Comparison of ENCODE assay signal across 13 cellular contexts in the genomic region with DNA sequence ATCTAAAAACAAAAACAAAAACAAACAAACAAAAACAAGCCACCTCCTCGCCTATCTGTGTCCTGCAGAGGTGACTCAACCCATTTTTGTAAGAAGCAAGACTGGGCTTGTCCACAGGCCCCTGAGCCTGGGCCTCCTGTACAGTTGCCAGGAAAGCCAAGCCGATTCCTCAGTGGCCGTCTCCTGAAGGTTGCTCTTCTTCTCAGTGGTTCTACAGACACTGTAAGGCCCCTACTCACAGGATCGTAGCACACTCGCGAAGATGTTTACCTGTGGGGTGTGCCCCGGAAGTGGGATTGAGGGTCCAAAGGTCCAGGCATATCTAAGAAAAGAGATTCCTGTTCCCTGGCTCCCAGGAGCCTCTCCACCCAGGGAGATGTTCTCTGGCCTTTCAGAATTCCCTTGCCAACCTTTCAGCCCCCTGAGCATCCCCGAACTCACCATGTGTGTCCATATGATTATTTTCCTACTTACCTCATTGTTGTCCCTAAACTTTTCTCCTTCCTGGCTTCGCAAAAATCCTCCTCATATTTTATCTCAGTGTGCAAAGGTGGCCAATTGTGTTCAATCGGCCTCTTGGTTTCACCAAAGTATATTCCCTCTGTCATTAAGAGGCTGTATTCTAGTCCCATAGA. TPM values are rescaled to one million over a fixed set of nuclear protein-coding genes. Genes with fewer than 3 reads are reported as not detected.
A peak's percentile ranks its signal among the peaks of the same experiment; 100 is the strongest.
DNase-seq lines count a peak whose midpoint lies in the region; ATAC-seq and TF ChIP-seq lines count a peak whose summit lies in the region.
"Had no signal": no experiment of that assay in that cellular context is flagged by ENCODE, and none has a peak within 500 bp of the region (broad histone marks: within the 10 kb centered on the region; RNA-seq: fewer than 3 reads in every experiment).

No MANE protein-coding gene starts in this region.

- peaks cover 15% of the 10 kb centered on the region for H3K27me3 ChIP-seq in IMR-90 (ENCODE audit: control insufficient read depth, insufficient read depth, low read length)
- H3K27me3 ChIP-seq: right atrium auricular region had no signal

- DNase-seq in COLO668 (lab: John Stamatoyannopoulos, UW; ENCODE audit: unreplicated experiment), result peak; percentile 9
- no peak for DNase-seq in IMR-90
- no peak for DNase-seq in neural crest cell (ENCODE audit: low read depth, low spot score)
- DNase-seq in AG08395 (ENCODE audit: low spot score), result no peak
- DNase-seq in NCI-H524 treated with DMSO at 0.1 percent for 48 hours (lab: John Stamatoyannopoulos, UW), result no peak
- DNase-seq: cortex of kidney, NCI-H2081 treated with DMSO at 0.1 percent for 48 hours had no signal

- H3K9me3 Mint-ChIP-seq in brain (peaks cover 4 to 11% (median 9%) of the 10 kb centered on the region in 5 experiments), neural crest cell (no peaks in the 10 kb centered on the region)

- POLR2A ChIA-PET in IMR-90 (lab: Charles Lee; ENCODE audit: unreplicated experiment), result no interaction called here

- H3K4me1 Mint-ChIP-seq in brain (peaks cover 6% of the 10 kb centered on the region), neural crest cell (no peaks in the 10 kb centered on the region)

- H2BK5ac ChIP-seq in IMR-90 (ENCODE audit: low read depth, low read length, poor library complexity, severe bottlenecking), result no peak overlapping the region

- H3K9ac ChIP-seq in IMR-90 (ENCODE audit: low read depth, low read length), result no peak overlapping the region
- H3K9ac ChIP-seq: BLaER1 had no signal

- 80% methylated on average over 4 of the region's 10 CpGs; no CpG with 5 or more reads in 1 of the 2 experiments for WGBS in IMR-90 (ENCODE audit: extremely low coverage in 2 of 2, insufficient read length in 1 of 2), 2 experiments

- H2AK5ac ChIP-seq in IMR-90 (ENCODE audit: low read depth, low read length), result no peak overlapping the region

- dilution Hi-C loops in IMR-90 (cut with HindIII; ENCODE audit: low sequenced_read_pairs, unreplicated experiment), result no loop called here

- H2AK9ac ChIP-seq in IMR-90 (replicated peaks; ENCODE audit: low read depth, low read length, poor library complexity), result peak overlapping the region; percentile 9

- peaks cover 2% of the 10 kb centered on the region; the same call in 1 of the 2 replicates for H3K9me3 ChIP-seq in IMR-90 (ENCODE audit: control insufficient read depth, insufficient read depth, low read length)
- H3K9me3 ChIP-seq: right atrium auricular region, suprapubic skin had no signal

- TF ChIP-seq POLR2A in IMR-90 (IDR thresholded peaks at IDR 0.05; ENCODE audit: low read depth, low read length), result no peak

- H3K27me3 Mint-ChIP-seq in brain (peaks cover 34% of the 10 kb centered on the region), neural crest cell (ENCODE audit: low read depth) (peaks cover 55% of the 10 kb centered on the region)

- H4K5ac ChIP-seq in IMR-90 (ENCODE audit: low read depth, low read length), result no peak overlapping the region

- no peak overlapping the region for H3K14ac ChIP-seq in IMR-90 (replicated peaks; ENCODE audit: low read depth, low read length)

- no peak overlapping the region for H2BK20ac ChIP-seq in IMR-90 (ENCODE audit: low read depth, low read length)

- H3K9me1 ChIP-seq in IMR-90 (ENCODE audit: insufficient read depth, low read length), result no peaks in the 10 kb centered on the region

- no peak for ATAC-seq in IMR-90 (ENCODE audit: low read depth)
- no peak for ATAC-seq in HG02981 (IDR thresholded peaks at IDR 0.05; ENCODE audit: unreplicated experiment)

- no peak overlapping the region for H4K8ac ChIP-seq in IMR-90 (ENCODE audit: low read depth in 2 of 2, low read length in 2 of 2)

- no peak overlapping the region for H3K4ac ChIP-seq in IMR-90 (ENCODE audit: low read depth, low read length)

- H2BK120ac ChIP-seq in IMR-90 (ENCODE audit: low read depth, low read length), result no peak overlapping the region

- H3K79me1 ChIP-seq in IMR-90 (ENCODE audit: low read depth in 1 of 2, low read length in 2 of 2), result no peaks in the 10 kb centered on the region

- intact Hi-C loops in IMR-90 (cut with micrococcal nuclease), result loop anchor here (1.0 kb wide), 2 partner anchors 202 to 232 kb away; no protein-coding TSS in a partner anchor

- no TSS peak for BruUV-seq in IMR-90 (replicated peaks; lab: Mats Ljungman, UMichigan)

- no peak overlapping the region for H4K91ac ChIP-seq in IMR-90 (ENCODE audit: insufficient read depth, low read depth, low read length)

- TF ChIP-seq CTCF in IMR-90 (conservative IDR thresholded peaks at IDR 0.05; ENCODE audit: low read depth, low read length) (no peak), brain (conservative IDR thresholded peaks at IDR 0.05) (no peak), neural crest cell (conservative IDR thresholded peaks at IDR 0.05) (no peak)

- H3K56ac ChIP-seq in IMR-90 (ENCODE audit: extremely low read depth, insufficient read depth, low read length), result no peak overlapping the region

- no peak for TF ChIP-seq RAD21 in IMR-90 (IDR thresholded peaks at IDR 0.05; ENCODE audit: low read length)

- no peak overlapping the region for H3K18ac ChIP-seq in IMR-90 (ENCODE audit: low read depth, low read length)

- H3K36me3 ChIP-seq in IMR-90 (ENCODE audit: control insufficient read depth, insufficient read depth, low read length), result no peaks in the 10 kb centered on the region
- H3K36me3 ChIP-seq: BLaER1, right atrium auricular region, suprapubic skin had no signal

- H4K20me1 ChIP-seq in IMR-90 (ENCODE audit: insufficient read depth, low read length), result no peaks in the 10 kb centered on the region

- no peak overlapping the region for H3K4me3 ChIP-seq in IMR-90 (ENCODE audit: insufficient read depth, low read depth, low read length)
- H3K4me3 ChIP-seq: BLaER1, right atrium auricular region, suprapubic skin had no signal

- H3K27ac ChIP-seq in IMR-90 (ENCODE audit: insufficient read depth, low read length), result no peak overlapping the region
- H3K27ac ChIP-seq: BLaER1, right atrium auricular region, suprapubic skin had no signal

- no peak overlapping the region for H2BK15ac ChIP-seq in IMR-90 (ENCODE audit: low read depth, low read length)

- H3K4me3 Mint-ChIP-seq in brain (no peak overlapping the region), neural crest cell (peak overlapping the region; percentile 5)
- H3K4me3 Mint-ChIP-seq: memory B cell had no signal

- in situ Hi-C loops in IMR-90 (cut with MboI; ENCODE audit: low sequenced_read_pairs), result no loop called here

- H3K36me3 Mint-ChIP-seq in brain, result no peaks in the 10 kb centered on the region
- no peaks in the 10 kb centered on the region for H3K36me3 Mint-ChIP-seq in neural crest cell (ENCODE audit: low read depth)
- H3K36me3 Mint-ChIP-seq: memory B cell had no signal

- H2AFZ ChIP-seq in IMR-90 (replicated peaks; ENCODE audit: low read length, poor library complexity), result no peak overlapping the region

- peaks cover under 1% of the 10 kb centered on the region for H3K4me1 ChIP-seq in IMR-90 (ENCODE audit: control insufficient read depth, insufficient read depth, low read length)

- H3K23ac ChIP-seq in IMR-90 (ENCODE audit: low read depth, low read length), result no peak overlapping the region

- no peak overlapping the region for H3K4me2 ChIP-seq in IMR-90 (ENCODE audit: low read depth, low read length)
- H3K4me2 ChIP-seq: BLaER1 had no signal

- H3K27ac Mint-ChIP-seq in brain, result peak overlapping the region in 3 of 5 experiments; percentile 45 to 71 (median 67)
- H3K27ac Mint-ChIP-seq in neural crest cell (ENCODE audit: unreplicated experiment), result no peak overlapping the region
- H3K27ac Mint-ChIP-seq: memory B cell had no signal

- CTCF ChIA-PET in IMR-90 (lab: Yijun Ruan, JAX), result interaction anchor here (0.5 to 1.2 kb wide), 3 partner anchors 201 to 1168 kb away, joined by 3 to 4 read pairs (median 3); no protein-coding TSS in a partner anchor

TF ChIP-seq in IMR-90, 13 proteins besides CTCF, POLR2A, EP300 and RAD21:
- TF ChIP-seq NFE2L2 (IDR thresholded peaks at IDR 0.05; ENCODE audit: low read depth, low read length) (no peak), RFX5 (IDR thresholded peaks at IDR 0.05; ENCODE audit: low read depth, low read length) (no peak), MAFK (IDR thresholded peaks at IDR 0.05; ENCODE audit: low read depth, low read length) (no peak)

RNA-seq across cellular contexts. Expression of a gene that starts 7.5 kb away (rescaled TPM):
- total RNA-seq in IMR-90 (2012; rRNA removed) (under 0.01 TPM in 1 of 2 replicates, not detected in the other), neural crest cell (2.4 and 3.2 TPM in 2 replicates)
- polyA plus RNA-seq in IMR-90 (2012; rRNA removed) (0.03 and 0.06 TPM in 2 replicates), brain (ENCODE audit: insufficient read depth, low read depth, low replicate concordance) (0.93 TPM)
- polyA plus RNA-seq in IMR-90 (2012; cell fraction: cytosol; rRNA removed), result 0.03 TPM in 1 of 2 replicates, not detected in the other
- polyA plus RNA-seq in IMR-90 (2012; cell fraction: nucleus; rRNA removed; ENCODE audit: low replicate concordance), result 1.8 and 1.9 TPM in 2 replicates

RNA-seq across cellular contexts. Expression of a gene that starts 18.3 kb away (rescaled TPM):
- total RNA-seq in IMR-90 (2012; rRNA removed), result 11.9 and 15.1 TPM in 2 replicates
- 23.2 and 24.2 TPM in 2 replicates for polyA plus RNA-seq in IMR-90 (2012; rRNA removed)
- polyA plus RNA-seq in IMR-90 (2012; cell fraction: cytosol; rRNA removed), result 15.5 and 21.1 TPM in 2 replicates
- polyA plus RNA-seq in IMR-90 (2012; cell fraction: nucleus; rRNA removed; ENCODE audit: low replicate concordance), result 45.3 and 69.6 TPM in 2 replicates
- 37.5 TPM for polyA plus RNA-seq in brain (ENCODE audit: insufficient read depth, low read depth, low replicate concordance)
- 50.1 and 52.5 TPM in 2 replicates for total RNA-seq in neural crest cell

RNA-seq across cellular contexts. Expression of a gene that starts 19.4 kb away (rescaled TPM):
- total RNA-seq in IMR-90 (2012; rRNA removed), result 148 and 168 TPM in 2 replicates
- polyA plus RNA-seq in IMR-90 (2012; rRNA removed), result 234 and 283 TPM in 2 replicates
- polyA plus RNA-seq in IMR-90 (2012; cell fraction: cytosol; rRNA removed), result 232 and 454 TPM in 2 replicates
- polyA plus RNA-seq in IMR-90 (2012; cell fraction: nucleus; rRNA removed; ENCODE audit: low replicate concordance), result 113 and 168 TPM in 2 replicates
- polyA plus RNA-seq in brain (ENCODE audit: insufficient read depth, low read depth, low replicate concordance), result 309 TPM
- 73.8 and 77.5 TPM in 2 replicates for total RNA-seq in neural crest cell

RNA-seq across cellular contexts. Expression of a gene that starts 28.2 kb away (rescaled TPM):
- total RNA-seq in IMR-90 (2012; rRNA removed), result 1.3 and 1.4 TPM in 2 replicates
- 2.1 and 2.9 TPM in 2 replicates for polyA plus RNA-seq in IMR-90 (2012; rRNA removed)
- 1.3 and 11.2 TPM in 2 replicates for polyA plus RNA-seq in IMR-90 (2012; cell fraction: cytosol; rRNA removed)
- polyA plus RNA-seq in IMR-90 (2012; cell fraction: nucleus; rRNA removed; ENCODE audit: low replicate concordance), result 25.0 and 37.4 TPM in 2 replicates
- polyA plus RNA-seq in brain (ENCODE audit: insufficient read depth, low read depth, low replicate concordance), result 2.1 TPM
- total RNA-seq in neural crest cell, result 0.20 and 0.54 TPM in 2 replicates

RNA-seq across cellular contexts. Expression of a gene that starts 34.8 kb away (rescaled TPM):
- 0.72 and 0.83 TPM in 2 replicates for total RNA-seq in IMR-90 (2012; rRNA removed)
- polyA plus RNA-seq in IMR-90 (2012; rRNA removed), result 4.0 and 4.7 TPM in 2 replicates
- polyA plus RNA-seq in IMR-90 (2012; cell fraction: cytosol; rRNA removed), result 1.7 and 2.2 TPM in 2 replicates
- 43.1 and 51.7 TPM in 2 replicates for polyA plus RNA-seq in IMR-90 (2012; cell fraction: nucleus; rRNA removed; ENCODE audit: low replicate concordance)
- polyA plus RNA-seq in brain (ENCODE audit: insufficient read depth, low read depth, low replicate concordance), result 4.1 TPM
- 1.8 TPM in 2 replicates for total RNA-seq in neural crest cell
